Comparison of ENCODE assay signal across 1 cellular context in the genomic region with DNA sequence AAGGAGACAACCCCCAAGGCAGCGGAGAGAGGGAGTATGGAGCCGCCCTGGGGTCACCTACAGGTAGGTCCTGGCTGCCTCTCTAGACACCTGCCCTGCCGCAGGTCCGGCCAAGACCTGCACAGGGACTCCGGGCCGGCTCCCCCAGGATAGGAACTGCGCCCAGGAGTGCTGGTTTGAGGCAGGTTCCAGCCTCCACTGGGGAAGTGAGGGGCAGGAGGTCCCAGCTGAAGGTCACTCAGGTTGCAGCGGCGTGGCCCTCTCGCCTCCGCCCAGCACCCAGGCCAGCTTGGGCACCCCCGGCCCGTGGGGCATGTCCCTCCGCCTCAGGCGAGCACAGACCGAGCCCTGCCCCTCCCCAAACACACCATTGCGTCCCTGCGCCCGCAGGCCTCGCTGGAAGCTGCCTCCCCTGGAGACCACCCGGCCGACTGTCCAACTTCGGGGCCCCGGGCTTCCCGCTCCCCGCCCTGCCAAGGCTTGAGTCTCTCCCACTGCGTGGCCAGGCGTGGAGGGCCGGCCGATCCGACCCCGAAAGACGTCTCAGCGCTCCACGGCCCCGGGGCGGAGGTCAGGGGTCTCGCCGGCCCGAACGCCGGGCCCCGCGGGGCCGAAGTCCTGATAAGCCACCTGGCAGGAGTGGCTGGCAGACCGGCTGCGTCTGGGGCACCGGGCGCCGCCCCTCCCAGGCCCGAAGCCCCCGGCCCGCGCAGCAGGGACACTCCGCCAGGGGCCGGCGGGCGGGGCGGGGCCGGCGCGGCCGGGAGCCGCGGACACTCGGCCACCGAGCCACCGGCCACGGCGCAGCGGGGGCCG.
TF ChIP-seq lines count a peak whose summit lies in the region.

No MANE protein-coding gene starts in this region.

TF ChIP-seq in GM12878, 131 proteins besides CTCF, POLR2A, EP300 and RAD21:
- no peak for TF ChIP-seq PAX5 (IDR thresholded peaks at IDR 0.05; ENCODE audit: borderline replicate concordance, low read depth, low read length)
- no peak for TF ChIP-seq RUNX3 (IDR thresholded peaks at IDR 0.05; ENCODE audit: low read length)
- no peak for TF ChIP-seq STAT1 (conservative IDR thresholded peaks at IDR 0.05)
- TF ChIP-seq BRCA1 (IDR thresholded peaks at IDR 0.05; ENCODE audit: low read depth, low read length), result no peak
- TF ChIP-seq NR2C1 (IDR thresholded peaks at IDR 0.05), result no peak
- TF ChIP-seq, protein P1, sequence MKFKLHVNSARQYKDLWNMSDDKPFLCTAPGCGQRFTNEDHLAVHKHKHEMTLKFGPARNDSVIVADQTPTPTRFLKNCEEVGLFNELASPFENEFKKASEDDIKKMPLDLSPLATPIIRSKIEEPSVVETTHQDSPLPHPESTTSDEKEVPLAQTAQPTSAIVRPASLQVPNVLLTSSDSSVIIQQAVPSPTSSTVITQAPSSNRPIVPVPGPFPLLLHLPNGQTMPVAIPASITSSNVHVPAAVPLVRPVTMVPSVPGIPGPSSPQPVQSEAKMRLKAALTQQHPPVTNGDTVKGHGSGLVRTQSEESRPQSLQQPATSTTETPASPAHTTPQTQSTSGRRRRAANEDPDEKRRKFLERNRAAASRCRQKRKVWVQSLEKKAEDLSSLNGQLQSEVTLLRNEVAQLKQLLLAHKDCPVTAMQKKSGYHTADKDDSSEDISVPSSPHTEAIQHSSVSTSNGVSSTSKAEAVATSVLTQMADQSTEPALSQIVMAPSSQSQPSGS (IDR thresholded peaks at IDR 0.05; ENCODE audit: low read length), result no peak
- TF ChIP-seq, protein P2, sequence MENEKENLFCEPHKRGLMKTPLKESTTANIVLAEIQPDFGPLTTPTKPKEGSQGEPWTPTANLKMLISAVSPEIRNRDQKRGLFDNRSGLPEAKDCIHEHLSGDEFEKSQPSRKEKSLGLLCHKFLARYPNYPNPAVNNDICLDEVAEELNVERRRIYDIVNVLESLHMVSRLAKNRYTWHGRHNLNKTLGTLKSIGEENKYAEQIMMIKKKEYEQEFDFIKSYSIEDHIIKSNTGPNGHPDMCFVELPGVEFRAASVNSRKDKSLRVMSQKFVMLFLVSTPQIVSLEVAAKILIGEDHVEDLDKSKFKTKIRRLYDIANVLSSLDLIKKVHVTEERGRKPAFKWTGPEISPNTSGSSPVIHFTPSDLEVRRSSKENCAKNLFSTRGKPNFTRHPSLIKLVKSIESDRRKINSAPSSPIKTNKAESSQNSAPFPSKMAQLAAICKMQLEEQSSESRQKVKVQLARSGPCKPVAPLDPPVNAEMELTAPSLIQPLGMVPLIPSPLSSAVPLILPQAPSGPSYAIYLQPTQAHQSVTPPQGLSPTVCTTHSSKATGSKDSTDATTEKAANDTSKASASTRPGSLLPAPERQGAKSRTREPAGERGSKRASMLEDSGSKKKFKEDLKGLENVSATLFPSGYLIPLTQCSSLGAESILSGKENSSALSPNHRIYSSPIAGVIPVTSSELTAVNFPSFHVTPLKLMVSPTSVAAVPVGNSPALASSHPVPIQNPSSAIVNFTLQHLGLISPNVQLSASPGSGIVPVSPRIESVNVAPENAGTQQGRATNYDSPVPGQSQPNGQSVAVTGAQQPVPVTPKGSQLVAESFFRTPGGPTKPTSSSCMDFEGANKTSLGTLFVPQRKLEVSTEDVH (IDR thresholded peaks at IDR 0.05; ENCODE audit: low read depth, partially characterized antibody), result no peak
- TF ChIP-seq YBX1 (IDR thresholded peaks at IDR 0.05), result no peak
- no peak for TF ChIP-seq NBN (IDR thresholded peaks at IDR 0.05)
- TF ChIP-seq GABPA (IDR thresholded peaks at IDR 0.05; ENCODE audit: low read depth), result no peak
- TF ChIP-seq JUND (IDR thresholded peaks at IDR 0.05; ENCODE audit: low read depth, low read length), result no peak
